1 cellular context compared by ENCODE assay signal in the genomic region with DNA sequence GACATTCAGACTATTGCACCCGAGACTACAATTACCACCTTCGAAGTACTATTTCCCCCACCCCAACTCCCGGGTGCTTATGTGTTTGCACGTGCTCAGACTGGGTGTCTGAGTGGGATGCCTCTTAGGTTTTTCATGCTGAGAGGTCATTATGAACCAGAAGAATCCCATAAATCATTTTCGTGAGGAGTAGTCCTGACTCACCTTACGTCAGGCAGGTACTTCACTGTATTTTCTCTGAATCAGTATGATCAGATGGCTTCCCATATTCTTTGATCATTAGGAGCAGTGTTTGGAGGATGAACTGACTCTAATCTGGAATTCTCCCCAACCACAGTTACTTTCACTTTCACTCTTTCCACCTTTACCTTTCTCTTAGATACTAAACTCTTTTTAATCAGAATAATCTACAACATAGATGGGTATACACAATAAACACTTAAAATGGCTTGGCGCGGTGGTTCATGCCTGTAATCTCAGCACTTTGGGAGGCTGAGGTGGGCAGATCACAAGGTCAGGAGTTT.
TF ChIP-seq lines count a peak whose summit lies in the region.

No MANE protein-coding gene starts in this region.

TF ChIP-seq in SK-N-SH, 30 proteins besides CTCF, POLR2A, EP300 and RAD21 (continued from another document):
- no peak for TF ChIP-seq RFX5 (IDR thresholded peaks at IDR 0.05; ENCODE audit: low read length)
- no peak for TF ChIP-seq REST (IDR thresholded peaks at IDR 0.05; ENCODE audit: low read depth, low read length)
- no peak for TF ChIP-seq NFIC (IDR thresholded peaks at IDR 0.05; ENCODE audit: borderline replicate concordance)
